ENCODE assay signal across 3 cellular contexts in genomic region chr11:107963091-107963490, GRCh38.
"Had no signal": no experiment of that assay in that cellular context is flagged by ENCODE, and none has a peak within 500 bp of the region (broad histone marks: within the 10 kb centered on the region; RNA-seq: fewer than 3 reads in every experiment).

No MANE protein-coding gene starts in this region.

- ATAC-seq: GM12878 had no signal

- H3K4me3 ChIP-seq: GM12878 had no signal

- DNase-seq: GDM1, GF-D8 had no signal
